Comparison of ENCODE assay signal across 11 cellular contexts in the genomic region with DNA sequence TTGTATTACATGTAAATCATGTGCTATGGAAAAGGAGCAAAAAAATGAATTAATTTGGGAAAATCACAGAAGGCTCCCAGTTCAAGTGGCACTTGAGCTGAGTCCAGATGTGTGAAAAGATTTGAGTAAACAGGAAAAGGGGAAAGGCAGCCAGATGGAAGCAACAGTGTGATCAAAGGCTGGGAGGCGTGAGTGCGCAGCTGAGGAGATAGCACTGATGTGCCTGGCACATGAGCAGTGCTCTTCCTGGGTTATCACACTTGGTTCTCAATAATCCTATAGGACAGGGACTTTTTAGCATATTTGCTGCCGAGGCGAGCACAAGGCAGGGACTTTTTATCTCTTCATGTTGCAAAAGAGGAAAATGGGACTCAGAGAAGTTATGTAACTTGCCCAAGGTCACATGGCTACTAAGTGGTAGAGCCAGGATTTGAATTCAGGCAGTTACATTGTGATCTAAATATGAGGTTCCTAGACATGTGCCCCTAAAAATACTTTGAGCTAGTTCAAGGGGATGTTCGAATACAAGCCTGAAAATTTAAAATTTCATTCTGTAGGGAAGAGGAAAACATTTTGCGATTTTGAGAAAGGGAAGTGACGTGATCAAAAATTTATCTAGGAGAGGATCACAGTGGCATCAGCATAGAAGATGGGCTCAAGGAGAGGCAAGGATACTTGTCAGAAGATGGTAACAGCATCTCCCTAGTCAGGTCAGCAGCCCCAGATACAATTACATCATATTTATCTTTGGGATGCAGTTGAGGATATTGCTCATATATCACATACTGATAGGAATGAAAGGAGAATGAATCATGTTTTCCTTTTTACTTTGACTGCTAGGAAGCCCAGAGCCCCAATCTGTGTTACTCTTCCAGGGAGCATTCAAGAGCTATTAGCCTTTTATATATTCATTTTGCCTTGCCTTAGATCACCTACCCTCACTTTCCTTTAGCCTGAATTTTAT. TPM values are rescaled to one million over a fixed set of nuclear protein-coding genes. Genes with fewer than 3 reads are reported as not detected.
DNase-seq lines count a peak whose midpoint lies in the region; ATAC-seq and TF ChIP-seq lines count a peak whose summit lies in the region.
"Had no signal": no experiment of that assay in that cellular context is flagged by ENCODE, and none has a peak within 500 bp of the region (broad histone marks: within the 10 kb centered on the region; RNA-seq: fewer than 3 reads in every experiment).

No MANE protein-coding gene starts in this region.

- TF ChIP-seq POLR2A in transverse colon (IDR thresholded peaks at IDR 0.05), result no peak

- in situ Hi-C loops in transverse colon (cut with MboI; ENCODE audit: low pct_ligation_motif_present in 1 of 4, low pct_unique_long_range_greater_than_20kb in 1 of 4, low sequenced_read_pairs in 3 of 4), result no loop called here

- ATAC-seq in activated T-cell treated with anti-CD3 and anti-CD28 coated beads, Interleukin-2, amount 50 U/mL, for 4 hours, result no peak
- no peak for ATAC-seq in GM18861 (IDR thresholded peaks at IDR 0.05; ENCODE audit: unreplicated experiment)

- H3K4me1 Mint-ChIP-seq in activated T-cell treated with anti-CD3 and anti-CD28 coated beads, Interleukin-2, amount 50 U/mL, for 4 hours (ENCODE audit: low read depth), result no peaks in the 10 kb centered on the region

- H3K36me3 Mint-ChIP-seq in activated T-cell treated with anti-CD3 and anti-CD28 coated beads, Interleukin-2, amount 50 U/mL, for 4 hours (ENCODE audit: insufficient read depth), result no peaks in the 10 kb centered on the region

- TF ChIP-seq EP300 in transverse colon (IDR thresholded peaks at IDR 0.05; ENCODE audit: low read depth), result no peak

- intact Hi-C loops in dorsolateral prefrontal cortex (cut with DNase I), result loop anchor here in 1 of 2 donors (5.0 kb wide), 1 partner anchor 34 kb away; no protein-coding TSS in a partner anchor
- intact Hi-C loops in transverse colon (cut with DNase I; ENCODE audit: low total_unique reads), result no loop called here

- peak overlapping the region; percentile 86 to 100 (median 98) for H3K27ac ChIP-seq in dorsolateral prefrontal cortex
- no peak overlapping the region for H3K27ac ChIP-seq in transverse colon
- H3K27ac ChIP-seq: 22Rv1 had no signal

- H3K4me1 ChIP-seq in transverse colon, result peaks cover 0 to 4% (median 0%) of the 10 kb centered on the region in 4 donors

- peak; percentile 23 for DNase-seq in DMS153 (lab: John Stamatoyannopoulos, UW)
- DNase-seq in DMS153 treated with DMSO at 0.1 percent for 48 hours (lab: John Stamatoyannopoulos, UW; ENCODE audit: unreplicated experiment), result no peak
- DNase-seq in NCI-H226, result peak; percentile 90
- peak in 2 of 10 donors; percentile 59 to 61 for DNase-seq in dorsolateral prefrontal cortex
- DNase-seq in occipital lobe (lab: John Stamatoyannopoulos, UW), result peak; percentile 45
- no peak for DNase-seq in activated T-cell treated with anti-CD3 and anti-CD28 coated beads, Interleukin-2, amount 50 U/mL, for 4 hours
- DNase-seq in transverse colon, result no peak
- DNase-seq: MM.1S, sigmoid colon had no signal

- H3K36me3 ChIP-seq in transverse colon, result no peaks in the 10 kb centered on the region
- H3K36me3 ChIP-seq: sigmoid colon had no signal

- peaks cover 16% of the 10 kb centered on the region for H3K27me3 Mint-ChIP-seq in activated T-cell treated with anti-CD3 and anti-CD28 coated beads, Interleukin-2, amount 50 U/mL, for 4 hours (ENCODE audit: low read depth)

- no peaks in the 10 kb centered on the region for H3K9me3 Mint-ChIP-seq in activated T-cell treated with anti-CD3 and anti-CD28 coated beads, Interleukin-2, amount 50 U/mL, for 4 hours

- H3K27me3 ChIP-seq in dorsolateral prefrontal cortex, result no peaks in the 10 kb centered on the region
- H3K27me3 ChIP-seq in transverse colon, result peaks cover 4% of the 10 kb centered on the region
- H3K27me3 ChIP-seq: sigmoid colon had no signal

- no peaks in the 10 kb centered on the region for H3K9me3 ChIP-seq in transverse colon
- H3K9me3 ChIP-seq: sigmoid colon had no signal

- 61 to 94% methylated on average over 2 to 7 of the region's 7 CpGs for WGBS in transverse colon (ENCODE audit: low coverage in 1 of 2), 2 donors

- peak in 2 of 56 donors; percentile 3 to 17 for TF ChIP-seq CTCF in dorsolateral prefrontal cortex (IDR thresholded peaks at IDR 0.05 in 54 of 56, conservative IDR thresholded peaks at IDR 0.05 in 2 of 56; ENCODE audit: low read depth in 1 of 56, partially characterized antibody in 56 of 56)
- no peak for TF ChIP-seq CTCF in transverse colon (IDR thresholded peaks at IDR 0.05)

- H3K4me3 ChIP-seq in dorsolateral prefrontal cortex (no peak overlapping the region), transverse colon (no peak overlapping the region)
- H3K4me3 ChIP-seq: sigmoid colon had no signal

- no peak overlapping the region for H3K4me3 Mint-ChIP-seq in activated T-cell treated with anti-CD3 and anti-CD28 coated beads, Interleukin-2, amount 50 U/mL, for 4 hours

RNA-seq across cellular contexts. Expression of gene CORO2B, which starts 39.8 kb away (rescaled TPM):
- total RNA-seq in dorsolateral prefrontal cortex (100 to 1,000 TPM in 88 of 120 experiments, 10 to 100 TPM in 32; 75.5 to 144 (median 107) TPM), occipital lobe (19.8 TPM), transverse colon (1 to 10 TPM in 3 of 4 donors, under 1 TPM in 1; 0.40 to 2.2 (median 2.0) TPM)
- under 1 TPM; 0.08 TPM for total RNA-seq in activated T-cell treated with anti-CD3 and anti-CD28 coated beads, Interleukin-2, amount 50 U/mL, for 4 hours

Comparison
In these comparisons a context has a peak if more than half of its experiments do, and no peak if none do; other contexts are left out.
1. DNase-seq: peak in DMS153 (single experiment), NCI-H226 (single experiment) and occipital lobe (single experiment); none in DMS153 treated with DMSO at 0.1 percent for 48 hours (single experiment), activated T-cell treated with anti-CD3 and anti-CD28 coated beads, Interleukin-2, amount 50 U/mL, for 4 hours (single experiment) and transverse colon (single experiment).
2. H3K27ac ChIP-seq: peak in dorsolateral prefrontal cortex (59 of 59); none in transverse colon (0 of 4).